In genomic region chr6:170383466-170384075, GRCh38 we compare ENCODE assay signal across 23 cellular contexts.
"Had no signal": no experiment of that assay in that cellular context is flagged by ENCODE, and none has a peak within 500 bp of the region (broad histone marks: within the 10 kb centered on the region; RNA-seq: fewer than 3 reads in every experiment).

No MANE protein-coding gene starts in this region.

- H3K27ac Mint-ChIP-seq: activated CD4-positive, alpha-beta memory T cell treated with anti-CD3 and anti-CD28 coated beads for 36 hours; activated CD4-positive, alpha-beta T cell treated with anti-CD3 and anti-CD28 coated beads, Interleukin-2, amount 10 ng/mL, durations not matched to agents 24 days and 14 days; activated naive CD4-positive, alpha-beta T cell treated with anti-CD3 and anti-CD28 coated beads for 36 hours; activated naive CD8-positive, alpha-beta T cell treated with anti-CD3 and anti-CD28 coated beads, Interleukin-2, amount 10 ng/mL, durations not matched to agents 7 days and 5 days; mesothelial cell of epicardium; stimulated activated naive CD8-positive, alpha-beta T cell treated with anti-CD3 and anti-CD28 coated beads, Interleukin-15, Interleukin-2, amounts not matched to agents 100 ng/mL and 50 ng/mL, for 24 hours had no signal

- H3K4me3 Mint-ChIP-seq: activated CD4-positive, alpha-beta memory T cell treated with anti-CD3 and anti-CD28 coated beads for 36 hours; activated CD4-positive, alpha-beta T cell treated with anti-CD3 and anti-CD28 coated beads, Interleukin-2, amount 10 ng/mL, durations not matched to agents 24 days and 14 days; activated naive CD4-positive, alpha-beta T cell treated with anti-CD3 and anti-CD28 coated beads for 36 hours; activated naive CD8-positive, alpha-beta T cell treated with anti-CD3 and anti-CD28 coated beads, Interleukin-2, amount 10 ng/mL, durations not matched to agents 7 days and 5 days; mesothelial cell of epicardium; naive thymus-derived CD4-positive, alpha-beta T cell; stimulated activated naive CD8-positive, alpha-beta T cell treated with anti-CD3 and anti-CD28 coated beads, Interleukin-15, Interleukin-2, amounts not matched to agents 100 ng/mL and 50 ng/mL, for 24 hours had no signal

- H3K36me3 Mint-ChIP-seq: activated naive CD8-positive, alpha-beta T cell treated with anti-CD3 and anti-CD28 coated beads, Interleukin-2, amount 10 ng/mL, durations not matched to agents 7 days and 5 days had no signal

- DNase-seq: activated CD4-positive, alpha-beta memory T cell treated with anti-CD3 and anti-CD28 coated beads for 36 hours; activated CD4-positive, alpha-beta T cell treated with anti-CD3 and anti-CD28 coated beads, Interleukin-2, amount 10 ng/mL, durations not matched to agents 24 days and 14 days; activated CD4-positive, CD25-positive, alpha-beta regulatory T cell treated with anti-CD3 and anti-CD28 coated beads, Interleukin-2, amount 50 U/mL, for 72 hours; activated effector memory CD4-positive, alpha-beta T cell treated with Interleukin-2 at 50 U/mL for 16 hours; activated naive CD4-positive, alpha-beta T cell treated with anti-CD3 and anti-CD28 coated beads for 36 hours; activated naive CD8-positive, alpha-beta T cell treated with anti-CD3 and anti-CD28 coated beads, Interleukin-2, amount 10 ng/mL, durations not matched to agents 7 days and 5 days; activated T-cell treated with anti-CD3 and anti-CD28 coated beads, Interleukin-2, amount 50 U/mL, for 48 hours; dorsolateral prefrontal cortex; effector memory CD4-positive, alpha-beta T cell; head of caudate nucleus; hippocampal formation; kidney; left colon; naive thymus-derived CD4-positive, alpha-beta T cell; retina; stimulated activated CD4-positive, alpha-beta T cell treated with anti-CD3 and anti-CD28 coated beads, Interleukin-12 subunit alpha, Interleukin-12 subunit beta, amount 100 ng/mL, for 4 hours; stimulated activated CD4-positive, alpha-beta T cell treated with anti-CD3 and anti-CD28 coated beads, Interleukin-4, amount 100 ng/mL, for 1 hour; T-helper 2 cell; trophoblast cell had no signal

- H3K27me3 Mint-ChIP-seq: activated CD4-positive, alpha-beta memory T cell treated with anti-CD3 and anti-CD28 coated beads for 36 hours; activated CD4-positive, alpha-beta T cell treated with anti-CD3 and anti-CD28 coated beads, Interleukin-2, amount 10 ng/mL, durations not matched to agents 24 days and 14 days; activated naive CD8-positive, alpha-beta T cell treated with anti-CD3 and anti-CD28 coated beads, Interleukin-2, amount 10 ng/mL, durations not matched to agents 7 days and 5 days; naive thymus-derived CD4-positive, alpha-beta T cell; stimulated activated naive CD8-positive, alpha-beta T cell treated with anti-CD3 and anti-CD28 coated beads, Interleukin-15, Interleukin-2, amounts not matched to agents 100 ng/mL and 50 ng/mL, for 24 hours had no signal

- FAIRE-seq: astrocyte, endothelial cell of umbilical vein, kidney had no signal

- H3K9me3 Mint-ChIP-seq: activated CD4-positive, alpha-beta memory T cell treated with anti-CD3 and anti-CD28 coated beads for 36 hours; activated CD4-positive, alpha-beta T cell treated with anti-CD3 and anti-CD28 coated beads, Interleukin-2, amount 10 ng/mL, durations not matched to agents 24 days and 14 days; activated naive CD4-positive, alpha-beta T cell treated with anti-CD3 and anti-CD28 coated beads for 36 hours; activated naive CD8-positive, alpha-beta T cell treated with anti-CD3 and anti-CD28 coated beads, Interleukin-2, amount 10 ng/mL, durations not matched to agents 7 days and 5 days; mesothelial cell of epicardium; naive thymus-derived CD4-positive, alpha-beta T cell; stimulated activated naive CD8-positive, alpha-beta T cell treated with anti-CD3 and anti-CD28 coated beads, Interleukin-15, Interleukin-2, amounts not matched to agents 100 ng/mL and 50 ng/mL, for 24 hours had no signal
